ENCODE assay signal across 7 cellular contexts in genomic region chr1:24186711-24186992, GRCh38. TPM values are rescaled to one million over a fixed set of nuclear protein-coding genes. Genes with fewer than 3 reads are reported as not detected.
DNase-seq lines count a peak whose midpoint lies in the region; ATAC-seq, FAIRE-seq and TF ChIP-seq lines count a peak whose summit lies in the region.

No MANE protein-coding gene starts in this region.

- H3K9me3 ChIP-seq in HUES6 (ENCODE audit: control insufficient read depth, insufficient read depth, low read depth, low read length) (no peaks in the 10 kb centered on the region), kidney (ENCODE audit: control insufficient read depth in 1 of 2, low read length in 2 of 2) (no peaks in the 10 kb centered on the region)

- no peaks in the 10 kb centered on the region; the same call in 1 of the 2 replicates for H3K27me3 ChIP-seq in HUES6 (ENCODE audit: control insufficient read depth, insufficient read depth, low read length)

- no peaks in the 10 kb centered on the region for H3K36me3 Mint-ChIP-seq in activated naive CD8-positive, alpha-beta T cell treated with anti-CD3 and anti-CD28 coated beads, Interleukin-2, amount 50 U/mL, for 24 hours (ENCODE audit: low read depth)

- ATAC-seq in activated naive CD8-positive, alpha-beta T cell treated with anti-CD3 and anti-CD28 coated beads, Interleukin-2, amount 50 U/mL, for 24 hours = no peak
- ATAC-seq in stimulated activated naive CD8-positive, alpha-beta T cell treated with anti-CD3 and anti-CD28 coated beads, Interleukin-15, amount 100 ng/mL, for 72 hours = no peak
- ATAC-seq in GM19452 (IDR thresholded peaks at IDR 0.05; ENCODE audit: unreplicated experiment) = no peak

- H3K27ac Mint-ChIP-seq in activated naive CD8-positive, alpha-beta T cell treated with anti-CD3 and anti-CD28 coated beads, Interleukin-2, amount 50 U/mL, for 24 hours = peak overlapping the region; percentile 76
- H3K27ac Mint-ChIP-seq in stimulated activated naive CD8-positive, alpha-beta T cell treated with anti-CD3 and anti-CD28 coated beads, Interleukin-15, amount 100 ng/mL, for 72 hours = peak overlapping the region; percentile 52 to 94

- TF ChIP-seq CTCF in kidney (IDR thresholded peaks at IDR 0.05; ENCODE audit: borderline replicate concordance, extremely low read depth, insufficient read depth) = no peak

- H3K27ac ChIP-seq in HUES6 (ENCODE audit: low read depth, low read length) (no peak overlapping the region), kidney (ENCODE audit: low read depth in 2 of 2, low read length in 2 of 2) (peak overlapping the region; percentile 78 to 80)

- intact Hi-C loops in kidney (cut with DNase I) = no loop called here

- H3K4me3 ChIP-seq in HUES6 (ENCODE audit: low read depth, low read length) (peak overlapping the region; percentile 83), kidney (ENCODE audit: low read length in 2 of 2) (peak overlapping the region; percentile 55 to 73)

- H3K4me3 Mint-ChIP-seq in activated naive CD8-positive, alpha-beta T cell treated with anti-CD3 and anti-CD28 coated beads, Interleukin-2, amount 50 U/mL, for 24 hours = peak overlapping the region; percentile 81
- peak overlapping the region; percentile 90 to 91 for H3K4me3 Mint-ChIP-seq in stimulated activated naive CD8-positive, alpha-beta T cell treated with anti-CD3 and anti-CD28 coated beads, Interleukin-15, amount 100 ng/mL, for 72 hours

- no peaks in the 10 kb centered on the region for H3K36me3 ChIP-seq in HUES6 (ENCODE audit: control insufficient read depth, insufficient read depth, low read length)
- no peaks in the 10 kb centered on the region for H3K36me3 ChIP-seq in kidney (ENCODE audit: control insufficient read depth in 1 of 2, insufficient read depth in 2 of 2, low read length in 2 of 2)

- H3K27me3 Mint-ChIP-seq in activated naive CD8-positive, alpha-beta T cell treated with anti-CD3 and anti-CD28 coated beads, Interleukin-2, amount 50 U/mL, for 24 hours = peaks cover 3% of the 10 kb centered on the region
- H3K27me3 Mint-ChIP-seq in stimulated activated naive CD8-positive, alpha-beta T cell treated with anti-CD3 and anti-CD28 coated beads, Interleukin-15, amount 100 ng/mL, for 72 hours = no peaks in the 10 kb centered on the region

- peaks cover 5% of the 10 kb centered on the region; the same call in 1 of the 2 replicates for H3K4me1 ChIP-seq in HUES6 (ENCODE audit: control insufficient read depth, insufficient read depth, low read length)
- H3K4me1 ChIP-seq in kidney (ENCODE audit: control insufficient read depth in 1 of 2, insufficient read depth in 1 of 2, low read depth in 1 of 2, low read length in 2 of 2) = peaks cover 0 to 4% of the 10 kb centered on the region in 2 donors

- FAIRE-seq in kidney (lab: Jason Lieb, UNC) = no peak

- H3K4me1 Mint-ChIP-seq in activated naive CD8-positive, alpha-beta T cell treated with anti-CD3 and anti-CD28 coated beads, Interleukin-2, amount 50 U/mL, for 24 hours = peaks cover 59% of the 10 kb centered on the region
- peaks cover 58% of the 10 kb centered on the region for H3K4me1 Mint-ChIP-seq in stimulated activated naive CD8-positive, alpha-beta T cell treated with anti-CD3 and anti-CD28 coated beads, Interleukin-15, amount 100 ng/mL, for 72 hours

- peak overlapping the region; percentile 65 for H3K9ac ChIP-seq in HUES6 (ENCODE audit: low read length)
- peak overlapping the region; percentile 2 to 81 for H3K9ac ChIP-seq in kidney (ENCODE audit: low read length in 2 of 2)

- no peaks in the 10 kb centered on the region for H3K9me3 Mint-ChIP-seq in activated naive CD8-positive, alpha-beta T cell treated with anti-CD3 and anti-CD28 coated beads, Interleukin-2, amount 50 U/mL, for 24 hours
- peaks cover 0 to 8% of the 10 kb centered on the region in 2 donors for H3K9me3 Mint-ChIP-seq in stimulated activated naive CD8-positive, alpha-beta T cell treated with anti-CD3 and anti-CD28 coated beads, Interleukin-15, amount 100 ng/mL, for 72 hours

- no peak for DNase-seq in activated naive CD8-positive, alpha-beta T cell treated with anti-CD3 and anti-CD28 coated beads, Interleukin-2, amount 50 U/mL, for 24 hours
- no peak for DNase-seq in kidney
- no peak for DNase-seq in stimulated activated naive CD8-positive, alpha-beta T cell treated with anti-CD3 and anti-CD28 coated beads, Interleukin-15, amount 100 ng/mL, for 72 hours
- DNase-seq in NCI-H1930 (lab: John Stamatoyannopoulos, UW) = no peak
- no peak for DNase-seq in HPDE6-E6E7 (ENCODE audit: extremely low spot score)

RNA-seq across cellular contexts. Expression of gene IFNLR1, which starts 0.4 kb away (rescaled TPM):
- total RNA-seq in kidney = 4.8 TPM
- 1.6 TPM for polyA plus RNA-seq in kidney (ENCODE audit: insufficient read depth, low read depth, low replicate concordance)

RNA-seq across cellular contexts. Expression of gene IL22RA1, which starts 43.7 kb away (rescaled TPM):
- total RNA-seq in kidney = 1.4 TPM
- 1.4 TPM for polyA plus RNA-seq in kidney (ENCODE audit: insufficient read depth, low read depth, low replicate concordance)
